ENCODE assay signal across 4 cellular contexts in the genomic region with DNA sequence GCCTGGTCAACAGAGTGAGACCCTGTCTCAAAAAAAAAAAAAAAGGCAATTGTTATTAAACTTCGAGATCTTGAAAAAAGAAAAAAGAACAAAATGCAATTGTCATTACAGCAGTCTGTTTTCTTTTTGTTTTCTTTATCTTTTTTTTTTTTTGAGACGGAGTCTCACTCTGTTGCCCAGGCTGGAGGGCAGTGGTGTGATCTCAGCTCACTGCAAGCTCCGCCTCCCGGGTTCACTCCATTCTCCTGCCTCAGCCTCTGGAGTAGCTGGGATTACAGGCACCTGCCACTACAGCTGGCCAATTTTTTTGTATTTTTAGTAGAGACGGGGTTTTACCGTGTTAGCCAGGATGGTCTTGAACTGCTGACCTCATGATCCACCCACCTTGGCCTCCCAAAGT. TPM values are rescaled to one million over a fixed set of nuclear protein-coding genes. Genes with fewer than 3 reads are reported as not detected.
"Had no signal": no experiment of that assay in that cellular context is flagged by ENCODE, and none has a peak within 500 bp of the region (broad histone marks: within the 10 kb centered on the region; RNA-seq: fewer than 3 reads in every experiment).

No MANE protein-coding gene starts in this region.

RNA-seq across cellular contexts. Expression of gene ARRDC5, which starts 19.8 kb away (rescaled TPM):
- total RNA-seq: HT-29, HT1080, IMR-90 had no signal
- polyA plus RNA-seq: IMR-90 had no signal

RNA-seq across cellular contexts. Expression of gene UHRF1, which starts 26.4 kb away (rescaled TPM):
- polyA plus RNA-seq: IgD-negative memory B cell had no signal
